In the genomic region with DNA sequence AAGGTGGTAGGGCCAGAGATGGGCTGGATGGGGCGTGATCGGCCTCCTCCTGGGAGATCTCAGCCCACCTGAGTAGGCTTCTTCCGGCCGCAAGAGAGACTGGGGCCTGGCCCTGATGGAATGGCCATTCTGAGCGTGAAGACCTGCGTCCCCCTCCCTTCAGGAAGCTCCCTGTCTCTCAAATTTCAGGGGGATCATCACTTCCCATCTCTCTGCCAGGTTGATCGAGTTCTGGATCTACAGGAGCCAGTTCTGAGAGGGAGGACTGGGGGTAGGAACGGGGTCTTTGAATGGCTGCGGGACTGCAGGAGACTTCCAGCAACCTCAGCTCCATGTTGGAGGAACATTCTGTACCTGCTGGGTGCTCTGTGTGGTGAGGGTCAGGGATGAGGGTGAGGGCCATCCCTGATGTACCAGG, we compare ENCODE assay signal across 8 cellular contexts. TPM values are rescaled to one million over a fixed set of nuclear protein-coding genes. Genes with fewer than 3 reads are reported as not detected.
DNase-seq lines count a peak whose midpoint lies in the region; ATAC-seq and TF ChIP-seq lines count a peak whose summit lies in the region.

No MANE protein-coding gene starts in this region.

- POLR2A ChIA-PET in PC-9 (lab: Charles Lee; ENCODE audit: unreplicated experiment), result interaction anchor here (0.6 to 0.7 kb wide), 3 partner anchors 137 to 279 kb away, joined by 6 to 8 read pairs (median 7); no protein-coding TSS in a partner anchor

- H3F3A ChIP-seq in DOHH2 (ENCODE audit: control insufficient read depth, insufficient read depth), result peaks cover 4% of the 10 kb centered on the region; the same call in 1 of the 2 replicates
- peaks cover 13% of the 10 kb centered on the region; the same call in 1 of the 2 replicates for H3F3A ChIP-seq in PC-9 (ENCODE audit: insufficient read depth, low read depth)

- WGBS in esophagus, 2 donors, result 35 to 45% methylated on average over 9 of the region's 9 CpGs
- 29 to 41% (median 38%) methylated on average over 8 to 9 of the region's 9 CpGs for WGBS in psoas muscle, 3 donors

- intact Hi-C loops in PC-9 (cut with micrococcal nuclease; ENCODE audit: unreplicated experiment), result loop anchor here (10.0 kb wide), 1 partner anchor 199 kb away; no protein-coding TSS in a partner anchor
- intact Hi-C loops in psoas muscle (cut with DNase I), result no loop called here

- peaks cover 5% of the 10 kb centered on the region for H3K27me3 ChIP-seq in DOHH2 (ENCODE audit: control insufficient read depth, low read length)
- no peaks in the 10 kb centered on the region for H3K27me3 ChIP-seq in PC-9 (ENCODE audit: insufficient read depth, low read depth)
- H3K27me3 ChIP-seq in esophagus (ENCODE audit: control insufficient read depth in 1 of 2, insufficient read depth in 2 of 2, low read length in 2 of 2), result no peaks in the 10 kb centered on the region
- H3K27me3 ChIP-seq in psoas muscle (ENCODE audit: insufficient read depth in 3 of 3, low read length in 2 of 3), result no peaks in the 10 kb centered on the region

- no peaks in the 10 kb centered on the region for H3K36me3 ChIP-seq in DOHH2 (ENCODE audit: control insufficient read depth, low read length)
- no peaks in the 10 kb centered on the region for H3K36me3 ChIP-seq in PC-9 (ENCODE audit: low read depth)
- H3K36me3 ChIP-seq in esophagus (ENCODE audit: control insufficient read depth in 2 of 2, insufficient read depth in 2 of 2, low read length in 1 of 2), result no peaks in the 10 kb centered on the region
- H3K36me3 ChIP-seq in psoas muscle (ENCODE audit: insufficient read depth in 1 of 2, low read depth in 1 of 2), result no peaks in the 10 kb centered on the region

- H3K27ac ChIP-seq in DOHH2 (ENCODE audit: low read depth, low read length), result peak overlapping the region; percentile 17; the same call in 1 of the 2 replicates
- no peak overlapping the region for H3K27ac ChIP-seq in PC-9
- peak overlapping the region; percentile 27 to 71 for H3K27ac ChIP-seq in esophagus (ENCODE audit: low read depth in 2 of 2, low read length in 1 of 2)
- H3K27ac ChIP-seq in psoas muscle, result peak overlapping the region; percentile 68

- peak overlapping the region; percentile 98 for H3K4me2 ChIP-seq in DOHH2 (ENCODE audit: low read length)
- peak overlapping the region; percentile 54 for H3K4me2 ChIP-seq in PC-9

- H4K20me1 ChIP-seq in DOHH2 (ENCODE audit: control insufficient read depth, insufficient read depth, low read depth, low read length) (no peaks in the 10 kb centered on the region), PC-9 (ENCODE audit: insufficient read depth) (no peaks in the 10 kb centered on the region)

- H3K9me2 ChIP-seq in DOHH2 (replicated peaks; ENCODE audit: control insufficient read depth, low read length), result no peaks in the 10 kb centered on the region
- H3K9me2 ChIP-seq in PC-9 (ENCODE audit: insufficient read depth), result no peaks in the 10 kb centered on the region

- ATAC-seq in psoas muscle, result no peak
- ATAC-seq in GM21723 (IDR thresholded peaks at IDR 0.05; ENCODE audit: unreplicated experiment), result no peak
- no peak for ATAC-seq in GM21717 (IDR thresholded peaks at IDR 0.05; ENCODE audit: unreplicated experiment)

- peak overlapping the region; percentile 86 for H3K4me3 ChIP-seq in DOHH2 (ENCODE audit: low read length)
- H3K4me3 ChIP-seq in PC-9, result peak overlapping the region; percentile 13; the same call in 1 of the 2 replicates
- H3K4me3 ChIP-seq in esophagus (ENCODE audit: low read depth in 1 of 2, low read length in 2 of 2), result peak overlapping the region; percentile 31 to 35
- peak overlapping the region; percentile 61 for H3K4me3 ChIP-seq in psoas muscle

- DNase-seq in PC-9 (no peak), psoas muscle (no peak), AG08396 (ENCODE audit: low spot score) (no peak), globus pallidus (ENCODE audit: low spot score) (no peak)

- peak overlapping the region; percentile 66; the same call in 1 of the 2 replicates for H2AFZ ChIP-seq in PC-9

- CTCF ChIA-PET in PC-9 (lab: Charles Lee), result no interaction called here

- TSS peak; percentile 63 for BruUV-seq in PC-9 (replicated peaks; lab: Mats Ljungman, UMichigan)

- H3K79me2 ChIP-seq in DOHH2 (ENCODE audit: control insufficient read depth, low read length) (no peaks in the 10 kb centered on the region), PC-9 (ENCODE audit: low read depth) (no peaks in the 10 kb centered on the region)

- TF ChIP-seq CTCF in DOHH2 (IDR thresholded peaks at IDR 0.05; ENCODE audit: low read depth, low read length, poor library complexity, severe bottlenecking), result no peak
- no peak for TF ChIP-seq CTCF in PC-9 (conservative IDR thresholded peaks at IDR 0.05)
- no peak for TF ChIP-seq CTCF in psoas muscle (IDR thresholded peaks at IDR 0.05)

- H3K9me3 ChIP-seq in DOHH2 (ENCODE audit: control insufficient read depth, insufficient read depth, low read length) (no peaks in the 10 kb centered on the region), PC-9 (ENCODE audit: insufficient read depth, low read depth) (no peaks in the 10 kb centered on the region), esophagus (ENCODE audit: control insufficient read depth in 2 of 2, insufficient read depth in 1 of 2, low read depth in 1 of 2, low read length in 1 of 2) (no peaks in the 10 kb centered on the region), psoas muscle (no peaks in the 10 kb centered on the region)

- peaks cover 20% of the 10 kb centered on the region for H3K4me1 ChIP-seq in DOHH2 (ENCODE audit: control insufficient read depth, low read length)
- H3K4me1 ChIP-seq in PC-9 (replicated peaks; ENCODE audit: insufficient read depth), result peaks cover 15% of the 10 kb centered on the region
- H3K4me1 ChIP-seq in esophagus (ENCODE audit: control insufficient read depth in 2 of 2, insufficient read depth in 2 of 2, low read length in 1 of 2), result peaks cover 0 to 7% of the 10 kb centered on the region in 2 donors
- peaks cover 5% of the 10 kb centered on the region for H3K4me1 ChIP-seq in psoas muscle

RNA-seq across cellular contexts. Expression of a gene that starts 9.3 kb away (rescaled TPM):
- 0.35 and 0.55 TPM in 2 replicates for total RNA-seq in PC-9 (2021)
- polyA plus RNA-seq in esophagus, result under 1 TPM; 0.59 to 0.98 TPM
- under 1 TPM in 2 of 4 donors, not detected in 2; 0.24 to 0.32 TPM for total RNA-seq in psoas muscle
- polyA plus RNA-seq in psoas muscle, result under 1 TPM in 2 of 3 donors, not detected in 1; 0.03 to 0.06 TPM

RNA-seq across cellular contexts. Expression of a gene that starts 25.9 kb away (rescaled TPM):
- not detected in 2 replicates for total RNA-seq in PC-9 (2021)
- polyA plus RNA-seq in esophagus, result not detected
- total RNA-seq in psoas muscle, result not detected
- polyA plus RNA-seq in psoas muscle, result under 1 TPM in 1 of 3 donors, not detected in 2; 0.04 TPM

RNA-seq across cellular contexts. Expression of a gene that starts 26.1 kb away (rescaled TPM):
- 51.1 and 68.1 TPM in 2 replicates for total RNA-seq in PC-9 (2021)
- 10 to 100 TPM; 21.8 to 23.0 TPM for polyA plus RNA-seq in esophagus
- 10 to 100 TPM; 16.9 to 25.1 (median 22.0) TPM for total RNA-seq in psoas muscle
- polyA plus RNA-seq in psoas muscle, result 10 to 100 TPM; 18.7 to 66.9 (median 23.6) TPM

RNA-seq across cellular contexts. Expression of a gene that starts 27.1 kb away (rescaled TPM):
- 93.2 and 130 TPM in 2 replicates for total RNA-seq in PC-9 (2021)
- 10 to 100 TPM; 48.9 to 79.6 TPM for polyA plus RNA-seq in esophagus
- total RNA-seq in psoas muscle, result 100 to 1,000 TPM; 137 to 253 (median 220) TPM
- polyA plus RNA-seq in psoas muscle, result 100 to 1,000 TPM; 168 to 392 (median 234) TPM

RNA-seq across cellular contexts. Expression of a gene that starts 35.0 kb away (rescaled TPM):
- 39.9 and 50.4 TPM in 2 replicates for total RNA-seq in PC-9 (2021)
- polyA plus RNA-seq in esophagus, result 1 to 10 TPM; 3.1 to 7.7 TPM
- 1 to 10 TPM in 1 of 4 donors, under 1 TPM in 3; 0.54 to 3.6 (median 0.93) TPM for total RNA-seq in psoas muscle
- 1 to 10 TPM in 1 of 3 donors, under 1 TPM in 2; 0.77 to 1.1 (median 1.00) TPM for polyA plus RNA-seq in psoas muscle

Comparison
In these comparisons a context has a peak if more than half of its experiments do, and no peak if none do; other contexts are left out.
1. H3K4me3 ChIP-seq: peak in every context shown above with its lines; median percentile 86 in DOHH2; 61 in psoas muscle; 33 in esophagus; 13 in PC-9.